8 cellular contexts compared by ENCODE assay signal in genomic region chr5:96876292-96876850, GRCh38. TPM values are rescaled to one million over a fixed set of nuclear protein-coding genes. Genes with fewer than 3 reads are reported as not detected.
DNase-seq lines count a peak whose midpoint lies in the region; ATAC-seq and TF ChIP-seq lines count a peak whose summit lies in the region.

TSS of gene ERAP2 (plus strand) at chr5:96876500. CDS start at chr5:96879686, 3,186 bp downstream.

- peak; percentile 54 for ATAC-seq in HG02610 (IDR thresholded peaks at IDR 0.05; ENCODE audit: unreplicated experiment)
- ATAC-seq in heart right ventricle = peak in 7 of 8 donors; percentile 67 to 88 (median 81)
- peak; percentile 81 for ATAC-seq in sciatic nerve

- peak within 1 kb of the TSS; percentile 94 for H3K27ac Mint-ChIP-seq in activated naive CD4-positive, alpha-beta T cell treated with anti-CD3 and anti-CD28 coated beads, Interleukin-2, amount 50 U/mL, for 24 hours

- DNase-seq in activated T-cell treated with anti-CD3 and anti-CD28 coated beads, Interleukin-2, amount 50 U/mL, for 1 hour = peak; percentile 32
- DNase-seq in activated T-cell treated with anti-CD3 and anti-CD28 coated beads for 4 hours (no peak), NCI-H2029 treated with DMSO at 0.1 percent for 48 hours (lab: John Stamatoyannopoulos, UW) (peak; percentile 47), heart right ventricle (no peak), sciatic nerve (ENCODE audit: low spot score) (no peak), ecto neural progenitor cell (ENCODE audit: low spot score) (no peak)

- H3K27me3 ChIP-seq in heart right ventricle = no peaks in the 10 kb centered on the region

- H3K27ac ChIP-seq in heart right ventricle = peak within 1 kb of the TSS in 9 of 10 donors; percentile 57 to 90 (median 79)

- no peaks in the 10 kb centered on the region for H3K9me3 ChIP-seq in heart right ventricle

- H3K4me1 ChIP-seq in heart right ventricle = peaks cover 0 to 49% (median 10%) of the 10 kb centered on the region in 9 donors

- H3K36me3 Mint-ChIP-seq in activated naive CD4-positive, alpha-beta T cell treated with anti-CD3 and anti-CD28 coated beads, Interleukin-2, amount 50 U/mL, for 24 hours = peaks cover 15% of the 10 kb centered on the region

- H3K27me3 Mint-ChIP-seq in activated naive CD4-positive, alpha-beta T cell treated with anti-CD3 and anti-CD28 coated beads, Interleukin-2, amount 50 U/mL, for 24 hours = no peaks in the 10 kb centered on the region

- intact Hi-C loops in heart right ventricle (cut with DNase I) (loop anchor here in 7 of 10 donors (2.0 to 10.0 kb wide), 7 partner anchors 56 to 128 kb away; partner anchors contain the start of genes LNPEP (in 3 of the 7) and ERAP1 (in 2 of the 7)), sciatic nerve (cut with DNase I) (no loop called here)

- H3K4me1 Mint-ChIP-seq in activated naive CD4-positive, alpha-beta T cell treated with anti-CD3 and anti-CD28 coated beads, Interleukin-2, amount 50 U/mL, for 24 hours = peaks cover 68% of the 10 kb centered on the region

- H3K4me3 ChIP-seq in heart right ventricle = peak within 1 kb of the TSS; percentile 34 to 78 (median 67)

- 9 to 15% methylated on average over 6 of the region's 6 CpGs for WGBS in heart right ventricle, 2 donors

- peak within 1 kb of the TSS; percentile 99 for H3K4me3 Mint-ChIP-seq in activated naive CD4-positive, alpha-beta T cell treated with anti-CD3 and anti-CD28 coated beads, Interleukin-2, amount 50 U/mL, for 24 hours

- no peak for TF ChIP-seq CTCF in heart right ventricle (IDR thresholded peaks at IDR 0.05)

- peaks cover 0 to 21% (median 6%) of the 10 kb centered on the region in 9 donors for H3K36me3 ChIP-seq in heart right ventricle

- H3K9me3 Mint-ChIP-seq in activated naive CD4-positive, alpha-beta T cell treated with anti-CD3 and anti-CD28 coated beads, Interleukin-2, amount 50 U/mL, for 24 hours = no peaks in the 10 kb centered on the region

RNA-seq across cellular contexts. Expression of gene ERAP2, which starts in this region (rescaled TPM):
- 10 to 100 TPM in 1 of 10 donors, 1 to 10 TPM in 7, under 1 TPM in 2; 0.92 to 29.7 (median 5.9) TPM for total RNA-seq in heart right ventricle
- polyA plus RNA-seq in heart right ventricle = 1 to 10 TPM; 3.0 to 5.2 TPM
- total RNA-seq in sciatic nerve = 14.8 TPM

Comparison
In these comparisons a context has a peak if more than half of its experiments do, and no peak if none do; other contexts are left out.
1. DNase-seq: peak in activated T-cell treated with anti-CD3 and anti-CD28 coated beads, Interleukin-2, amount 50 U/mL, for 1 hour (single experiment) and NCI-H2029 treated with DMSO at 0.1 percent for 48 hours (single experiment); none in activated T-cell treated with anti-CD3 and anti-CD28 coated beads for 4 hours (single experiment), heart right ventricle (0 of 2), sciatic nerve (single experiment) and ecto neural progenitor cell (single experiment).
2. Peak in every context shown above with its lines, with median percentiles within 50 percentile points of each other: ATAC-seq.